In genomic region chr3:188123170-188123920, GRCh38 we compare ENCODE assay signal across 1 cellular context.
A peak's percentile ranks its signal among the peaks of the same experiment; 100 is the strongest.
TF ChIP-seq lines count a peak whose summit lies in the region.

No MANE protein-coding gene starts in this region.

TF ChIP-seq in HepG2, 621 proteins besides CTCF, POLR2A, EP300 and RAD21 (continued from another document and continues in another):
- TF ChIP-seq TBX2 (CRISPR knock-in tag; IDR thresholded peaks at IDR 0.05; ENCODE audit: borderline replicate concordance) (peak; percentile 77; the same call in 1 of the 2 replicates), RARA (CRISPR knock-in tag; IDR thresholded peaks at IDR 0.05) (peak; percentile 74), THRA (CRISPR knock-in tag; IDR thresholded peaks at IDR 0.05; ENCODE audit: borderline replicate concordance) (peak; percentile 60; the same call in 1 of the 2 replicates), E2F1 (CRISPR knock-in tag; IDR thresholded peaks at IDR 0.05) (no peak), KDM5B (CRISPR knock-in tag; IDR thresholded peaks at IDR 0.05; ENCODE audit: borderline replicate concordance) (no peak), ZFP82 (CRISPR knock-in tag; IDR thresholded peaks at IDR 0.05; ENCODE audit: borderline replicate concordance) (peak; percentile 51; the same call in 1 of the 2 replicates), ZSCAN5A (CRISPR knock-in tag; IDR thresholded peaks at IDR 0.05; ENCODE audit: borderline replicate concordance) (peak; percentile 49; the same call in 1 of the 2 replicates), FOXO1 (CRISPR knock-in tag; IDR thresholded peaks at IDR 0.05) (peak; percentile 71; the same call in 1 of the 2 replicates), ZNF850 (CRISPR knock-in tag; conservative IDR thresholded peaks at IDR 0.05) (0 out of 2 replicates have a peak, but pooled peaks have one; percentile 52), HOMEZ (CRISPR knock-in tag; IDR thresholded peaks at IDR 0.05; ENCODE audit: low read depth) (peak; percentile 63; the same call in 1 of the 2 replicates), RCOR2 (CRISPR knock-in tag; IDR thresholded peaks at IDR 0.05) (peak; percentile 84), ZIK1 (CRISPR knock-in tag; IDR thresholded peaks at IDR 0.05; ENCODE audit: borderline replicate concordance, low read depth) (no peak), MAF1 (CRISPR knock-in tag; IDR thresholded peaks at IDR 0.05; ENCODE audit: borderline replicate concordance) (no peak), ZNF382 (CRISPR knock-in tag; IDR thresholded peaks at IDR 0.05; ENCODE audit: borderline replicate concordance) (no peak), ZNF614 (CRISPR knock-in tag; IDR thresholded peaks at IDR 0.05; ENCODE audit: borderline replicate concordance) (0 out of 2 replicates have a peak, but pooled peaks have one; percentile 42), ZNF609 (CRISPR knock-in tag; IDR thresholded peaks at IDR 0.05; ENCODE audit: borderline replicate concordance) (peak; percentile 77), NAIF1 (CRISPR knock-in tag; IDR thresholded peaks at IDR 0.05; ENCODE audit: borderline replicate concordance) (peak; percentile 66; the same call in 1 of the 2 replicates), TEAD3 (CRISPR knock-in tag; optimal IDR thresholded peaks at IDR 0.05; ENCODE audit: borderline replicate concordance) (peak; percentile 71), ELF3 (CRISPR knock-in tag; IDR thresholded peaks at IDR 0.05) (peak; percentile 99), NR2F6 (IDR thresholded peaks at IDR 0.05) (peak; percentile 83), NR2F6 (CRISPR knock-in tag; IDR thresholded peaks at IDR 0.05) (peak; percentile 79), ZNF232 (CRISPR knock-in tag; IDR thresholded peaks at IDR 0.05; ENCODE audit: borderline replicate concordance) (no peak), ZNF746 (CRISPR knock-in tag; IDR thresholded peaks at IDR 0.05) (no peak; the same call in 1 of the 2 replicates), FOXJ3 (CRISPR knock-in tag; IDR thresholded peaks at IDR 0.05; ENCODE audit: borderline replicate concordance) (peak; percentile 94; the same call in 1 of the 2 replicates), HNF1B (CRISPR knock-in tag; IDR thresholded peaks at IDR 0.05) (peak; percentile 66; the same call in 1 of the 2 replicates), TGIF2 (CRISPR knock-in tag; IDR thresholded peaks at IDR 0.05) (no peak; the same call in 1 of the 2 replicates), ZNF12 (CRISPR knock-in tag; IDR thresholded peaks at IDR 0.05) (0 out of 2 replicates have a peak, but pooled peaks have one; percentile 36), FOXP1 (IDR thresholded peaks at IDR 0.05) (no peak), FOXP1 (CRISPR knock-in tag; IDR thresholded peaks at IDR 0.05) (peak; percentile 77), POLR2G (IDR thresholded peaks at IDR 0.05; ENCODE audit: low read depth, low read length) (peak; percentile 80), ESRRA (CRISPR knock-in tag; IDR thresholded peaks at IDR 0.05; ENCODE audit: low read depth) (peak; percentile 62; the same call in 1 of the 2 replicates), ARID4A (CRISPR knock-in tag; IDR thresholded peaks at IDR 0.05; ENCODE audit: borderline replicate concordance) (peak; percentile 41; the same call in 1 of the 2 replicates), CEBPG (CRISPR knock-in tag; IDR thresholded peaks at IDR 0.05) (peak; percentile 72), TFAP4 (IDR thresholded peaks at IDR 0.05; ENCODE audit: borderline replicate concordance, low read depth) (peak; percentile 84; the same call in 1 of the 2 replicates)
